8 cellular contexts compared by ENCODE assay signal in the genomic region with DNA sequence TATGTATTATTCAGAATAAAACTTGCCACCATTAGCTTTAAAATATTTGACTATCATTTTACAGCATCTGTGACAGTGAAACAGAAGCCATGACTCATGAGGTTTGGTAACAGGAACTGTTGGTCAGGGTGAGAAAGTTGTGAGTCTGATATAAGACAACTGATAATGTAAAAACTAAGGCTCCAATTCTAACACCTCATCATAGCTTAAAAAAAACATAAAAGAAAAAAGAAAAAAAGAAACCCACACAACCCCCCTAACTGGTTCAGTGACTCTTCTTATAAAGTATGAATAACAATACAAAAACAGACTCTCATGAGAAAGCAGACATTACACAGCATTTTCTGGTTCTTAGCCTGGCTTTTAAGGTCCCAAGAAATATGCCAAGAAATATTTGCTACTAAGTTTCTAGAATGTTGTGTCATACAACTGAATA.
DNase-seq lines count a peak whose midpoint lies in the region; ATAC-seq and TF ChIP-seq lines count a peak whose summit lies in the region.

No MANE protein-coding gene starts in this region.

- no peak for TF ChIP-seq CTCF in fibroblast of pulmonary artery (IDR thresholded peaks at IDR 0.05; ENCODE audit: low read length, missing control alignments)

- peak; percentile 66 for DNase-seq in AG20443 (ENCODE audit: low spot score)
- DNase-seq in RPMI7951 (ENCODE audit: low read depth), result peak; percentile 63
- DNase-seq in fibroblast of pulmonary artery (ENCODE audit: low read depth), result peak; percentile 63
- no peak for DNase-seq in NCI-H748 treated with DMSO at 0.1 percent for 48 hours (lab: John Stamatoyannopoulos, UW)
- no peak for DNase-seq in SHP77 (lab: John Stamatoyannopoulos, UW)
- DNase-seq in NCI-H345 treated with DMSO at 0.1 percent for 48 hours (lab: John Stamatoyannopoulos, UW; ENCODE audit: unreplicated experiment), result no peak

- H3K4me3 ChIP-seq in fibroblast of pulmonary artery (replicated peaks; ENCODE audit: low read depth, low read length), result no peak overlapping the region

- ATAC-seq in GM18861 (IDR thresholded peaks at IDR 0.05; ENCODE audit: unreplicated experiment), result peak; percentile 88
- peak; percentile 77 for ATAC-seq in HG03045 (IDR thresholded peaks at IDR 0.05; ENCODE audit: unreplicated experiment)

Comparison
In these comparisons a context has a peak if more than half of its experiments do, and no peak if none do; other contexts are left out.
1. DNase-seq: peak in AG20443 (single experiment), RPMI7951 (single experiment) and fibroblast of pulmonary artery (single experiment); none in NCI-H748 treated with DMSO at 0.1 percent for 48 hours (single experiment), SHP77 (0 of 2) and NCI-H345 treated with DMSO at 0.1 percent for 48 hours (single experiment).